Comparison of ENCODE assay signal across 11 cellular contexts in the genomic region with DNA sequence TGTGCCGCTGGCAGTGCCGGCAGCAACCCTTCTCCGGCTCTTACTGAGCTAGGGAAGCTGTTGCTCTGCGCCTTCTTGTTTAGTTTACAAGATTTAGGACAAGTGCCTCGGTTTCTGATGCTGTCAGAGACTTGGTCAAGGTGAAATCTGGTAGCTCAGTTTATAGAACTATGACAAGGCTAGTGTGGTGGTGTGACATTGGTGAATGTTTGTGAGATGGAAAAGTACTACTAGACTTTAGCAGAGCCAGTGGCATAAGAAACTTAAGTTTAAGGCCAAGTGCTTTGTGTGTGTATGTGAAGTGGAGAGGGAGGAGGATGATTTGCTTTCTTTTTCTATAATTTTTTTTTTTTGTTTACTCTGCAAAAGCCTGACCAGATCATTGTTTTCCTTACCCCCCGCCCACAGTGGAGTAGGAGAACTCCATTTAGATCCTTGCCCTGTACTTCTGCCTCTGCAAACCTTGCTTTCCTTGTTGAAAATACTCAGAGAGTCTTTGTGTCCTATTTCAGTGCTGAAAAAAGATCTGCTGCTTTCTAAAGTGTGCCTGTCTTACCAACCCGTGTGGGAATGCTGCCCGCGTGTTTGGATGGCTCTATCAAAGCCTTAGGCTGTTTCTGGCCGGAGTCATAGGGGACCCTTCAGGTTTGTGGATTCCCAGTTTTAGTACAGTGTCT.
DNase-seq lines count a peak whose midpoint lies in the region; FAIRE-seq and TF ChIP-seq lines count a peak whose summit lies in the region.
"Had no signal": no experiment of that assay in that cellular context is flagged by ENCODE, and none has a peak within 500 bp of the region (broad histone marks: within the 10 kb centered on the region; RNA-seq: fewer than 3 reads in every experiment).

No MANE protein-coding gene starts in this region.

- no peak overlapping the region for H2AFZ ChIP-seq in mesenchymal stem cell (ENCODE audit: low read depth, low read length)

- no peaks in the 10 kb centered on the region for H3K79me1 ChIP-seq in mesenchymal stem cell (replicated peaks; ENCODE audit: low read length, poor library complexity, severe bottlenecking)

- DNase-seq in DMS53 (lab: John Stamatoyannopoulos, UW) (peak; percentile 23), DMS53 treated with DMSO at 0.1 percent for 48 hours (lab: John Stamatoyannopoulos, UW; ENCODE audit: unreplicated experiment) (no peak), endothelial cell (ENCODE audit: low spot score) (no peak), mesenchymal stem cell (peak; percentile 55), small intestine (no peak), NCI-H69 (lab: John Stamatoyannopoulos, UW) (no peak), putamen (ENCODE audit: low spot score) (no peak)
- DNase-seq: NCI-H82 had no signal

- H3K4me3 Mint-ChIP-seq in endothelial cell (ENCODE audit: unreplicated experiment) = peak overlapping the region; percentile 37
- H3K4me3 Mint-ChIP-seq: activated T-helper 1 cell treated with anti-CD3 and anti-CD28 coated beads, Interleukin-12 subunit alpha, Interleukin-12 subunit beta, Interleukin-2, Interleukin-4 antibody, amounts not matched to agents 30 ng/mL and 10 ng/mL and 1 ng/mL, durations not matched to agents 14 hours and 24 hours and 36 hours had no signal

- peak overlapping the region in 1 of 2 experiments; percentile 74 for H3K18ac ChIP-seq in mesenchymal stem cell (ENCODE audit: low read depth in 1 of 2, low read length in 2 of 2)

- no peak for TF ChIP-seq CTCF in endothelial cell (IDR thresholded peaks at IDR 0.05; ENCODE audit: unreplicated experiment)

- peak overlapping the region; percentile 51 for H3K27ac ChIP-seq in mesenchymal stem cell (ENCODE audit: low read length, poor library complexity, severe bottlenecking)
- H3K27ac ChIP-seq in thymus (ENCODE audit: low read depth) = peak overlapping the region; percentile 15
- peak overlapping the region in 1 of 2 donors; percentile 75 for H3K27ac ChIP-seq in small intestine (ENCODE audit: low read depth in 1 of 2, low read length in 1 of 2)
- H3K27ac ChIP-seq: 22Rv1 had no signal

- FAIRE-seq in small intestine (lab: Jason Lieb, UNC) = no peak

- H3K14ac ChIP-seq in mesenchymal stem cell (ENCODE audit: low read length in 2 of 2) = no peak overlapping the region

- peaks cover 12 to 13% of the 10 kb centered on the region in 2 experiments for H3K36me3 ChIP-seq in mesenchymal stem cell (ENCODE audit: control insufficient read depth in 1 of 2, insufficient read depth in 2 of 2, low read depth in 1 of 2, low read length in 2 of 2)
- H3K36me3 ChIP-seq in thymus (ENCODE audit: control insufficient read depth, insufficient read depth) = no peaks in the 10 kb centered on the region
- no peaks in the 10 kb centered on the region for H3K36me3 ChIP-seq in small intestine (ENCODE audit: control insufficient read depth in 2 of 2, insufficient read depth in 2 of 2, low read length in 2 of 2)

- peaks cover 4% of the 10 kb centered on the region for H3K27me3 Mint-ChIP-seq in endothelial cell (ENCODE audit: unreplicated experiment)

- H4K91ac ChIP-seq in mesenchymal stem cell (ENCODE audit: low read length) = no peak overlapping the region

- H3K9ac ChIP-seq in mesenchymal stem cell (ENCODE audit: low read length) = peak overlapping the region; percentile 16

- peak overlapping the region in 1 of 2 experiments; percentile 74 for H2BK12ac ChIP-seq in mesenchymal stem cell (ENCODE audit: low read length in 2 of 2)

- H3K27me3 ChIP-seq in mesenchymal stem cell (ENCODE audit: control insufficient read depth in 1 of 2, insufficient read depth in 1 of 2, low read length in 2 of 2) (no peaks in the 10 kb centered on the region), thymus (ENCODE audit: control insufficient read depth, insufficient read depth) (no peaks in the 10 kb centered on the region), small intestine (ENCODE audit: control insufficient read depth in 2 of 2, insufficient read depth in 2 of 2, low read length in 2 of 2) (no peaks in the 10 kb centered on the region)

- no peaks in the 10 kb centered on the region for H3K9me3 Mint-ChIP-seq in endothelial cell (ENCODE audit: unreplicated experiment)
- H3K9me3 Mint-ChIP-seq: activated T-helper 1 cell treated with anti-CD3 and anti-CD28 coated beads, Interleukin-12 subunit alpha, Interleukin-12 subunit beta, Interleukin-2, Interleukin-4 antibody, amounts not matched to agents 30 ng/mL and 10 ng/mL and 1 ng/mL, durations not matched to agents 14 hours and 24 hours and 36 hours had no signal

- no peaks in the 10 kb centered on the region for H3K36me3 Mint-ChIP-seq in endothelial cell (ENCODE audit: low read depth, unreplicated experiment)

- H2BK120ac ChIP-seq in mesenchymal stem cell (ENCODE audit: low read depth, low read length) = no peak overlapping the region

- H3K27ac Mint-ChIP-seq in endothelial cell (ENCODE audit: unreplicated experiment) = peak overlapping the region; percentile 83
- H3K27ac Mint-ChIP-seq: activated T-helper 1 cell treated with anti-CD3 and anti-CD28 coated beads, Interleukin-12 subunit alpha, Interleukin-12 subunit beta, Interleukin-2, Interleukin-4 antibody, amounts not matched to agents 30 ng/mL and 10 ng/mL and 1 ng/mL, durations not matched to agents 14 hours and 24 hours and 36 hours had no signal

- no peak overlapping the region for H3K4me3 ChIP-seq in mesenchymal stem cell (ENCODE audit: insufficient read depth in 1 of 2, low read depth in 1 of 2, low read length in 2 of 2)
- H3K4me3 ChIP-seq in thymus (ENCODE audit: low read length) = no peak overlapping the region
- H3K4me3 ChIP-seq in small intestine (ENCODE audit: low read depth in 1 of 2, low read length in 2 of 2) = no peak overlapping the region

- H2AK5ac ChIP-seq in mesenchymal stem cell (ENCODE audit: low read length, severe bottlenecking) = peak overlapping the region; percentile 81

- 88% methylated on average over 10 of the region's 10 CpGs for WGBS in mesenchymal stem cell
- 91% methylated on average over 10 of the region's 10 CpGs for WGBS in thymus
- 53 to 61% (median 56%) methylated on average over 10 of the region's 10 CpGs for WGBS in small intestine, 3 donors

- H3K4me2 ChIP-seq in mesenchymal stem cell (ENCODE audit: low read length, poor library complexity, severe bottlenecking) = peak overlapping the region; percentile 37

- no peak overlapping the region for H4K8ac ChIP-seq in mesenchymal stem cell (ENCODE audit: low read length)

- H3K9me3 ChIP-seq in mesenchymal stem cell (ENCODE audit: control insufficient read depth, low read length) = no peaks in the 10 kb centered on the region
- H3K9me3 ChIP-seq in thymus (ENCODE audit: control insufficient read depth) = no peaks in the 10 kb centered on the region
- H3K9me3 ChIP-seq in small intestine (ENCODE audit: control insufficient read depth, low read depth) = no peaks in the 10 kb centered on the region

- H3K4me1 ChIP-seq in mesenchymal stem cell (ENCODE audit: control insufficient read depth, insufficient read depth, low read depth, low read length) (peaks cover 32% of the 10 kb centered on the region), thymus (ENCODE audit: control insufficient read depth, insufficient read depth, low read length) (peaks cover 64% of the 10 kb centered on the region), small intestine (ENCODE audit: control insufficient read depth in 2 of 2, insufficient read depth in 1 of 2, low read depth in 1 of 2, low read length in 1 of 2) (peaks cover 4 to 24% of the 10 kb centered on the region in 2 donors)

- peak overlapping the region in 1 of 2 experiments; percentile 91 for H3K23ac ChIP-seq in mesenchymal stem cell (ENCODE audit: low read length in 2 of 2)

- H2BK15ac ChIP-seq in mesenchymal stem cell (ENCODE audit: low read depth, poor library complexity, severe bottlenecking) = peak overlapping the region; percentile 13

- peaks cover 75% of the 10 kb centered on the region for H3K4me1 Mint-ChIP-seq in endothelial cell (ENCODE audit: unreplicated experiment)

- H3K4ac ChIP-seq in mesenchymal stem cell (ENCODE audit: low read depth in 1 of 2, low read length in 2 of 2) = peak overlapping the region in 1 of 2 experiments; percentile 63

- no peak overlapping the region for H2BK5ac ChIP-seq in mesenchymal stem cell (ENCODE audit: low read depth, low read length, poor library complexity, severe bottlenecking)

Comparison
In these comparisons a context has a peak if more than half of its experiments do, and no peak if none do; other contexts are left out.
1. DNase-seq: peak in DMS53 (single experiment) and mesenchymal stem cell (single experiment); none in DMS53 treated with DMSO at 0.1 percent for 48 hours (single experiment), endothelial cell (single experiment), small intestine (single experiment), NCI-H69 (single experiment) and putamen (single experiment).